15 cellular contexts compared by ENCODE assay signal in the genomic region with DNA sequence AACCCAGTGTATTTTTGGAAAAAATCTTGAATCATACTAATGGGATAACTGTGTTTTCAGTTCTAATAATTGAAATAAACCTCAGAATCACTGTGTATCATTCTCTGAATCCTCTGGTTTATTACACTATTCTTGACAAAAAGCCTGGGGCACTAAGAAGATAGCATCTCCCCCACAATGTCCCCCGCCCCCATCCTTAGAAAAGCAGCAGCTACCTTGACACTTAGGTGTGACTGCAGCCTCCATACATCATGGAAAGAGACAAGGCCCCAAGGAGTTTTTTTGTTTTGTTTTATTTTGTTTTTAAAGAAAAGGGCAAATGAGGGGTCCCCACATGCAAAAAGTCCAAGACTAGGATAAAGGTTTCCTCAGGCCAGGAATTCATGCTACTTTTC.
DNase-seq lines count a peak whose midpoint lies in the region; ATAC-seq and TF ChIP-seq lines count a peak whose summit lies in the region.
"Had no signal": no experiment of that assay in that cellular context is flagged by ENCODE, and none has a peak within 500 bp of the region (broad histone marks: within the 10 kb centered on the region; RNA-seq: fewer than 3 reads in every experiment).

No MANE protein-coding gene starts in this region.

- H3K9me3 ChIP-seq in psoas muscle (no peaks in the 10 kb centered on the region), esophagus squamous epithelium (no peaks in the 10 kb centered on the region)
- H3K9me3 ChIP-seq: lower lobe of right lung had no signal

- no peak overlapping the region for H3K9ac ChIP-seq in KMS-11

- H3K4me1 Mint-ChIP-seq in brain: peaks cover 45% of the 10 kb centered on the region

- intact Hi-C loops in psoas muscle (cut with DNase I): loop anchor here (5.0 kb wide), 2 partner anchors 70 to 75 kb away; no protein-coding TSS in a partner anchor
- intact Hi-C loops in esophagus squamous epithelium (cut with DNase I): no loop called here

- 0 out of 2 replicates have a peak overlapping the region, but pooled peaks have one; percentile 9 for H3K4me2 ChIP-seq in KMS-11

- TF ChIP-seq POLR2A in esophagus squamous epithelium (IDR thresholded peaks at IDR 0.05): no peak

- peak overlapping the region in 3 of 5 experiments; percentile 35 to 73 (median 54) for H3K27ac Mint-ChIP-seq in brain
- H3K27ac Mint-ChIP-seq: activated CD4-positive, alpha-beta memory T cell treated with anti-CD3 and anti-CD28 coated beads for 36 hours; activated naive CD8-positive, alpha-beta T cell treated with anti-CD3 and anti-CD28 coated beads for 36 hours; activated T-helper 2 cell treated with anti-CD3 and anti-CD28 coated beads, Interferon-gamma antibody, Interleukin-2, Interleukin-4, amounts not matched to agents 10 μg/mL and 5 μg/mL and 100 μg/mL, durations not matched to agents 14 hours and 24 hours and 36 hours; stimulated activated naive CD8-positive, alpha-beta T cell treated with anti-CD3 and anti-CD28 coated beads, Interleukin-15, amount 100 ng/mL, for 72 hours had no signal

- H4K20me1 ChIP-seq in KMS-11 (ENCODE audit: insufficient read depth): no peaks in the 10 kb centered on the region

- no peaks in the 10 kb centered on the region for H3K79me2 ChIP-seq in KMS-11 (ENCODE audit: insufficient read depth, low read depth)

- TF ChIP-seq CTCF in KMS-11 (conservative IDR thresholded peaks at IDR 0.05; ENCODE audit: low read depth, low read length) (no peak), brain (conservative IDR thresholded peaks at IDR 0.05) (no peak), psoas muscle (IDR thresholded peaks at IDR 0.05) (no peak), esophagus squamous epithelium (IDR thresholded peaks at IDR 0.05) (no peak)

- H3K4me1 ChIP-seq in KMS-11 (ENCODE audit: low read depth, poor library complexity, severe bottlenecking) (peaks cover 45% of the 10 kb centered on the region), psoas muscle (peaks cover 61% of the 10 kb centered on the region), esophagus squamous epithelium (peaks cover 12 to 54% (median 16%) of the 10 kb centered on the region in 3 donors)

- H3K27ac ChIP-seq in KMS-11 (no peak overlapping the region), psoas muscle (peak overlapping the region; percentile 85), esophagus squamous epithelium (peak overlapping the region in 1 of 4 donors; percentile 25)
- H3K27ac ChIP-seq: lower lobe of right lung had no signal

- no peak overlapping the region for H2AFZ ChIP-seq in KMS-11 (ENCODE audit: low read depth)

- peak overlapping the region in 1 of 5 experiments; percentile 3 for H3K4me3 Mint-ChIP-seq in brain
- H3K4me3 Mint-ChIP-seq: activated CD4-positive, alpha-beta memory T cell treated with anti-CD3 and anti-CD28 coated beads for 36 hours; activated naive CD8-positive, alpha-beta T cell treated with anti-CD3 and anti-CD28 coated beads for 36 hours; CD8-positive, alpha-beta memory T cell; stimulated activated naive CD8-positive, alpha-beta T cell treated with anti-CD3 and anti-CD28 coated beads, Interleukin-15, amount 100 ng/mL, for 72 hours had no signal

- H3K27me3 Mint-ChIP-seq in brain: peaks cover 12% of the 10 kb centered on the region

- 89 to 100% (median 95%) methylated on average over 1 of the region's 1 CpG for WGBS in psoas muscle, 3 donors
- WGBS in esophagus squamous epithelium, 2 donors: 83 to 94% methylated on average over 1 of the region's 1 CpG

- H3K36me3 ChIP-seq in KMS-11 (ENCODE audit: insufficient read depth): no peaks in the 10 kb centered on the region
- no peaks in the 10 kb centered on the region for H3K36me3 ChIP-seq in psoas muscle (ENCODE audit: insufficient read depth in 1 of 2, low read depth in 1 of 2)
- no peaks in the 10 kb centered on the region for H3K36me3 ChIP-seq in esophagus squamous epithelium
- H3K36me3 ChIP-seq: lower lobe of right lung had no signal

- H3K36me3 Mint-ChIP-seq in brain: peaks cover 7% of the 10 kb centered on the region
- H3K36me3 Mint-ChIP-seq: activated CD4-positive, alpha-beta memory T cell treated with anti-CD3 and anti-CD28 coated beads for 36 hours; activated naive CD8-positive, alpha-beta T cell treated with anti-CD3 and anti-CD28 coated beads for 36 hours; CD8-positive, alpha-beta memory T cell had no signal

- H3K27me3 ChIP-seq in KMS-11 (ENCODE audit: insufficient read depth, low read depth) (no peaks in the 10 kb centered on the region), psoas muscle (ENCODE audit: insufficient read depth in 3 of 3, low read length in 2 of 3) (no peaks in the 10 kb centered on the region), esophagus squamous epithelium (no peaks in the 10 kb centered on the region)

- H3K9me3 Mint-ChIP-seq in brain: no peaks in the 10 kb centered on the region
- H3K9me3 Mint-ChIP-seq: activated CD4-positive, alpha-beta memory T cell treated with anti-CD3 and anti-CD28 coated beads for 36 hours; activated naive CD8-positive, alpha-beta T cell treated with anti-CD3 and anti-CD28 coated beads for 36 hours; activated T-helper 2 cell treated with anti-CD3 and anti-CD28 coated beads, Interferon-gamma antibody, Interleukin-2, Interleukin-4, amounts not matched to agents 10 μg/mL and 5 μg/mL and 100 μg/mL, durations not matched to agents 14 hours and 24 hours and 36 hours; CD8-positive, alpha-beta memory T cell; stimulated activated naive CD8-positive, alpha-beta T cell treated with anti-CD3 and anti-CD28 coated beads, Interleukin-15, amount 100 ng/mL, for 72 hours had no signal

- no peak overlapping the region for H3K4me3 ChIP-seq in KMS-11 (IDR thresholded peaks at IDR 0.05; ENCODE audit: insufficient read depth, low read depth, low read length)
- H3K4me3 ChIP-seq in psoas muscle: no peak overlapping the region
- no peak overlapping the region for H3K4me3 ChIP-seq in esophagus squamous epithelium
- H3K4me3 ChIP-seq: lower lobe of right lung had no signal

- ATAC-seq in psoas muscle: no peak
- ATAC-seq in HG02970 (IDR thresholded peaks at IDR 0.05; ENCODE audit: low FRiP score, unreplicated experiment): no peak
- ATAC-seq: stimulated activated naive CD8-positive, alpha-beta T cell treated with anti-CD3 and anti-CD28 coated beads, Interleukin-15, amount 100 ng/mL, for 72 hours had no signal

- peak; percentile 48 for DNase-seq in ELF-1 (ENCODE audit: low read depth, low spot score)
- DNase-seq in psoas muscle: no peak
- DNase-seq in hypothalamus (lab: John Stamatoyannopoulos, UW): no peak
- DNase-seq in esophagus squamous epithelium (lab: John Stamatoyannopoulos, UW): no peak
- DNase-seq: activated CD4-positive, alpha-beta memory T cell treated with anti-CD3 and anti-CD28 coated beads for 36 hours; activated CD8-positive, alpha-beta memory T cell treated with anti-CD3 and anti-CD28 coated beads, Interleukin-2, amount 50 U/mL, for 48 hours; activated naive CD8-positive, alpha-beta T cell treated with anti-CD3 and anti-CD28 coated beads for 36 hours; CD8-positive, alpha-beta memory T cell; lower lobe of right lung; stimulated activated naive CD8-positive, alpha-beta T cell treated with anti-CD3 and anti-CD28 coated beads, Interleukin-15, amount 100 ng/mL, for 72 hours; T1000 had no signal
